Comparison of ENCODE assay signal across 12 cellular contexts in genomic region chr1:151325231-151325630, GRCh38. TPM values are rescaled to one million over a fixed set of nuclear protein-coding genes. Genes with fewer than 3 reads are reported as not detected.
DNase-seq lines count a peak whose midpoint lies in the region; ATAC-seq and TF ChIP-seq lines count a peak whose summit lies in the region.
"Had no signal": no experiment of that assay in that cellular context is flagged by ENCODE, and none has a peak within 500 bp of the region (broad histone marks: within the 10 kb centered on the region; RNA-seq: fewer than 3 reads in every experiment).

No MANE protein-coding gene starts in this region.

- DNase-seq in activated CD4-positive, alpha-beta memory T cell treated with anti-CD3 and anti-CD28 coated beads for 36 hours = no peak
- DNase-seq in activated CD4-positive, alpha-beta memory T cell treated with anti-CD3 and anti-CD28 coated beads, Interleukin-2, amount 10 ng/mL, durations not matched to agents 7 days and 5 days = no peak
- DNase-seq in SK-N-MC (ENCODE audit: low read depth, low spot score) (no peak), fibroblast of pulmonary artery (ENCODE audit: low read depth) (peak; percentile 23), left ventricle myocardium superior (no peak), NCI-H1436 treated with DMSO at 0.1 percent for 48 hours (lab: John Stamatoyannopoulos, UW) (no peak), H9 (no peak)
- DNase-seq: activated CD8-positive, alpha-beta memory T cell treated with anti-CD3 and anti-CD28 coated beads for 24 hours; NCI-H2081; Peyer's patch; upper lobe of right lung had no signal

- H3T11ph ChIP-seq in H9 (ENCODE audit: low read length) = no peak overlapping the region

- no peaks in the 10 kb centered on the region for H3K9me3 ChIP-seq in SK-N-MC (ENCODE audit: low read depth, low read length)
- H3K9me3 ChIP-seq in skeletal muscle tissue (ENCODE audit: control insufficient read depth in 3 of 3, low read length in 3 of 3) = no peaks in the 10 kb centered on the region
- no peaks in the 10 kb centered on the region for H3K9me3 ChIP-seq in H9 (ENCODE audit: control insufficient read depth, low read depth, low read length)
- H3K9me3 ChIP-seq: Peyer's patch, upper lobe of right lung had no signal

- H3K9ac ChIP-seq in SK-N-MC (ENCODE audit: insufficient read length) (peak overlapping the region; percentile 98), skeletal muscle tissue (ENCODE audit: low read depth in 1 of 3, low read length in 3 of 3) (peak overlapping the region in 2 of 3 donors; percentile 11 to 81), H9 (ENCODE audit: extremely low read depth, insufficient read length, low read length) (no peak overlapping the region)

- no peak overlapping the region for H2BK5ac ChIP-seq in H9 (ENCODE audit: insufficient read length, low read length)

- H4K5ac ChIP-seq in H9 (ENCODE audit: insufficient read length, low read depth, low read length) = no peak overlapping the region

- H3K27ac ChIP-seq in SK-N-MC = no peak overlapping the region
- H3K27ac ChIP-seq in skeletal muscle tissue (ENCODE audit: low read depth, low read length) = no peak overlapping the region
- H3K27ac ChIP-seq in H9 (ENCODE audit: insufficient read length, low read depth, low read length) = no peak overlapping the region
- H3K27ac ChIP-seq: Peyer's patch, upper lobe of right lung had no signal

- no peaks in the 10 kb centered on the region for H3K79me2 ChIP-seq in H9 (ENCODE audit: insufficient read depth, low read length)

- no peak for ATAC-seq in left ventricle myocardium superior
- ATAC-seq: upper lobe of right lung had no signal

- H3K36me3 Mint-ChIP-seq in activated CD4-positive, alpha-beta memory T cell treated with anti-CD3 and anti-CD28 coated beads for 36 hours = peaks cover 33% of the 10 kb centered on the region
- H3K36me3 Mint-ChIP-seq in activated CD4-positive, alpha-beta memory T cell treated with anti-CD3 and anti-CD28 coated beads, Interleukin-2, amount 10 ng/mL, durations not matched to agents 7 days and 5 days (ENCODE audit: low read depth) = peaks cover 33% of the 10 kb centered on the region
- peaks cover 8 to 42% (median 20%) of the 10 kb centered on the region in 3 experiments; a peak in 6 of 7 replicates for H3K36me3 Mint-ChIP-seq in H9 (ENCODE audit: insufficient read depth in 1 of 3, low read depth in 3 of 3)

- no peak overlapping the region for H3K23ac ChIP-seq in H9 (ENCODE audit: insufficient read length, low read depth, low read length)

- no peak for TF ChIP-seq CTCF in fibroblast of pulmonary artery (IDR thresholded peaks at IDR 0.05; ENCODE audit: low read length, missing control alignments)
- TF ChIP-seq CTCF in H9 (conservative IDR thresholded peaks at IDR 0.05) = no peak

- no peak overlapping the region for H2BK12ac ChIP-seq in H9 (ENCODE audit: insufficient read length, low read depth, low read length)

- H3K56ac ChIP-seq in H9 (ENCODE audit: insufficient read length, low read depth, low read length) = no peak overlapping the region

- CTCF ChIA-PET in activated CD4-positive, alpha-beta memory T cell treated with anti-CD3 and anti-CD28 coated beads for 36 hours (lab: Charles Lee) = interaction anchor here (10.0 kb wide), 1 partner anchor 15 kb away, joined by 88 read pairs; no protein-coding TSS in a partner anchor
- CTCF ChIA-PET in activated CD4-positive, alpha-beta memory T cell treated with anti-CD3 and anti-CD28 coated beads, Interleukin-2, amount 10 ng/mL, durations not matched to agents 7 days and 5 days (lab: Charles Lee) = interaction anchor here (3.0 to 8.7 kb wide), 3 partner anchors 13 to 24 kb away, joined by 16 to 81 read pairs (median 25); no protein-coding TSS in a partner anchor

- no peak overlapping the region for H2AFZ ChIP-seq in H9 (ENCODE audit: low read length)

- POLR2A ChIA-PET in activated CD4-positive, alpha-beta memory T cell treated with anti-CD3 and anti-CD28 coated beads for 36 hours (lab: Charles Lee) = interaction anchor here (4.2 kb wide), 1 partner anchor 14 kb away, joined by 41 read pairs; no protein-coding TSS in a partner anchor
- POLR2A ChIA-PET in activated CD4-positive, alpha-beta memory T cell treated with anti-CD3 and anti-CD28 coated beads, Interleukin-2, amount 10 ng/mL, durations not matched to agents 7 days and 5 days (lab: Charles Lee) = interaction anchor here (0.8 to 5.1 kb wide), 7 partner anchors 11 to 86 kb away, joined by 3 to 71 read pairs (median 5); partner anchors contain the start of genes PSMB4, RFX5 and ZNF687

- H2BK20ac ChIP-seq in H9 (ENCODE audit: low read depth, low read length, poor library complexity, severe bottlenecking) = no peak overlapping the region

- H3K4me1 ChIP-seq in skeletal muscle tissue (ENCODE audit: control insufficient read depth in 3 of 3, insufficient read depth in 3 of 3, low read length in 3 of 3) (peaks cover 31 to 33% (median 33%) of the 10 kb centered on the region in 3 donors), H9 (ENCODE audit: insufficient read depth, low read length) (no peaks in the 10 kb centered on the region; the same call in 1 of the 2 replicates)

- peaks cover 13% of the 10 kb centered on the region for H3K23me2 ChIP-seq in H9 (ENCODE audit: insufficient read length, low read depth, low read length, poor library complexity, severe bottlenecking)

- H3K36me3 ChIP-seq in SK-N-MC (ENCODE audit: insufficient read depth, low read length) = peaks cover 29% of the 10 kb centered on the region
- peaks cover 7 to 30% (median 24%) of the 10 kb centered on the region in 3 donors for H3K36me3 ChIP-seq in skeletal muscle tissue (ENCODE audit: control insufficient read depth in 3 of 3, insufficient read depth in 3 of 3, low read length in 3 of 3)

- H2BK120ac ChIP-seq in H9 (ENCODE audit: low read depth, low read length, poor library complexity, severe bottlenecking) = no peak overlapping the region

- intact Hi-C loops in activated CD4-positive, alpha-beta memory T cell treated with anti-CD3 and anti-CD28 coated beads for 36 hours (cut with micrococcal nuclease) = loop anchor here (5.0 kb wide), 1 partner anchor 128 kb away; the partner anchor contains the start of gene PIP5K1A
- intact Hi-C loops in left ventricle myocardium superior (cut with micrococcal nuclease) = no loop called here

- H3K4me3 Mint-ChIP-seq in activated CD4-positive, alpha-beta memory T cell treated with anti-CD3 and anti-CD28 coated beads for 36 hours = no peak overlapping the region
- no peak overlapping the region for H3K4me3 Mint-ChIP-seq in activated CD4-positive, alpha-beta memory T cell treated with anti-CD3 and anti-CD28 coated beads, Interleukin-2, amount 10 ng/mL, durations not matched to agents 7 days and 5 days
- peak overlapping the region in 1 of 2 experiments; percentile 88; a peak in 2 of 5 replicates for H3K4me3 Mint-ChIP-seq in H9

- H3K9me3 Mint-ChIP-seq in activated CD4-positive, alpha-beta memory T cell treated with anti-CD3 and anti-CD28 coated beads for 36 hours = no peaks in the 10 kb centered on the region
- H3K9me3 Mint-ChIP-seq in activated CD4-positive, alpha-beta memory T cell treated with anti-CD3 and anti-CD28 coated beads, Interleukin-2, amount 10 ng/mL, durations not matched to agents 7 days and 5 days = no peaks in the 10 kb centered on the region
- H3K9me3 Mint-ChIP-seq in H9 = no peaks in the 10 kb centered on the region

- no peaks in the 10 kb centered on the region for H3K27me3 Mint-ChIP-seq in activated CD4-positive, alpha-beta memory T cell treated with anti-CD3 and anti-CD28 coated beads for 36 hours
- no peaks in the 10 kb centered on the region for H3K27me3 Mint-ChIP-seq in activated CD4-positive, alpha-beta memory T cell treated with anti-CD3 and anti-CD28 coated beads, Interleukin-2, amount 10 ng/mL, durations not matched to agents 7 days and 5 days
- H3K27me3 Mint-ChIP-seq in H9 (ENCODE audit: low read depth) = no peaks in the 10 kb centered on the region

- no peak overlapping the region for H3K4me2 ChIP-seq in H9 (ENCODE audit: insufficient read depth, insufficient read length, low read length)

- H3K14ac ChIP-seq in H9 (ENCODE audit: insufficient read depth, low read length) = no peak overlapping the region

- no peak overlapping the region for H3K4ac ChIP-seq in H9 (ENCODE audit: low read depth, low read length)

- WGBS in H9 (ENCODE audit: extremely low coverage, insufficient read length, low lambda C conversion rate) = no CpG with 5 or more reads among the region's 7 CpGs

- H3K27me3 ChIP-seq in skeletal muscle tissue (ENCODE audit: control insufficient read depth in 3 of 3, insufficient read depth in 3 of 3, low read length in 3 of 3) (no peaks in the 10 kb centered on the region), H9 (ENCODE audit: insufficient read depth, low read length) (no peaks in the 10 kb centered on the region)
- H3K27me3 ChIP-seq: Peyer's patch, upper lobe of right lung had no signal

- H4K91ac ChIP-seq in H9 (ENCODE audit: insufficient read length, low read depth, low read length) = no peak overlapping the region

- H2AK5ac ChIP-seq in H9 (ENCODE audit: insufficient read length, low read length) = no peak overlapping the region

- H3K18ac ChIP-seq in H9 (ENCODE audit: insufficient read length, low read depth, low read length) = no peak overlapping the region

- no peaks in the 10 kb centered on the region for H4K20me1 ChIP-seq in H9 (ENCODE audit: control insufficient read depth, insufficient read depth, insufficient read length)

- no peaks in the 10 kb centered on the region for H3K79me1 ChIP-seq in H9 (ENCODE audit: insufficient read depth, low read depth, low read length, poor library complexity, severe bottlenecking)

- H3K4me1 Mint-ChIP-seq in activated CD4-positive, alpha-beta memory T cell treated with anti-CD3 and anti-CD28 coated beads for 36 hours (ENCODE audit: low read depth) = peaks cover 44% of the 10 kb centered on the region
- peaks cover 41% of the 10 kb centered on the region for H3K4me1 Mint-ChIP-seq in activated CD4-positive, alpha-beta memory T cell treated with anti-CD3 and anti-CD28 coated beads, Interleukin-2, amount 10 ng/mL, durations not matched to agents 7 days and 5 days
- peaks cover 15% of the 10 kb centered on the region in 2 experiments for H3K4me1 Mint-ChIP-seq in H9

- H3K27ac Mint-ChIP-seq in activated CD4-positive, alpha-beta memory T cell treated with anti-CD3 and anti-CD28 coated beads for 36 hours = peak overlapping the region; percentile 38
- H3K27ac Mint-ChIP-seq in activated CD4-positive, alpha-beta memory T cell treated with anti-CD3 and anti-CD28 coated beads, Interleukin-2, amount 10 ng/mL, durations not matched to agents 7 days and 5 days = no peak overlapping the region
- H3K27ac Mint-ChIP-seq in H9 = no peak overlapping the region

- H4K8ac ChIP-seq in H9 (replicated peaks; ENCODE audit: insufficient read length, low read depth, low read length) = no peak overlapping the region

- H2BK15ac ChIP-seq in H9 (ENCODE audit: low read depth, low read length) = no peak overlapping the region

- H3K4me3 ChIP-seq in SK-N-MC (no peak overlapping the region), fibroblast of pulmonary artery (replicated peaks; ENCODE audit: low read depth, low read length) (peak overlapping the region; percentile 84), skeletal muscle tissue (ENCODE audit: low read length in 3 of 3) (no peak overlapping the region)

RNA-seq across cellular contexts. Expression of gene PI4KB, which starts 2.0 kb away (rescaled TPM):
- total RNA-seq in activated CD4-positive, alpha-beta memory T cell treated with anti-CD3 and anti-CD28 coated beads for 36 hours = 10 to 100 TPM; 54.7 to 62.9 TPM
- 10 to 100 TPM; 71.2 to 72.9 TPM for total RNA-seq in activated CD4-positive, alpha-beta memory T cell treated with anti-CD3 and anti-CD28 coated beads, Interleukin-2, amount 10 ng/mL, durations not matched to agents 7 days and 5 days
- total RNA-seq in skeletal muscle tissue (30.3 TPM), left ventricle myocardium superior (46.8 TPM), H9 (2021) (39.1 and 39.2 TPM in 2 replicates)

RNA-seq across cellular contexts. Expression of gene RFX5, which starts 21.8 kb away (rescaled TPM):
- total RNA-seq in activated CD4-positive, alpha-beta memory T cell treated with anti-CD3 and anti-CD28 coated beads for 36 hours = 10 to 100 TPM; 64.7 to 68.7 TPM
- total RNA-seq in activated CD4-positive, alpha-beta memory T cell treated with anti-CD3 and anti-CD28 coated beads, Interleukin-2, amount 10 ng/mL, durations not matched to agents 7 days and 5 days = 10 to 100 TPM; 96.2 to 99.3 TPM
- 24.0 TPM for total RNA-seq in skeletal muscle tissue
- total RNA-seq in left ventricle myocardium superior = 21.1 TPM
- total RNA-seq in H9 (2021) = 65.1 and 72.7 TPM in 2 replicates

RNA-seq across cellular contexts. Expression of gene ZNF687, which starts 43.1 kb away (rescaled TPM):
- 10 to 100 TPM; 27.1 to 27.2 TPM for total RNA-seq in activated CD4-positive, alpha-beta memory T cell treated with anti-CD3 and anti-CD28 coated beads for 36 hours
- 10 to 100 TPM; 31.4 to 32.6 TPM for total RNA-seq in activated CD4-positive, alpha-beta memory T cell treated with anti-CD3 and anti-CD28 coated beads, Interleukin-2, amount 10 ng/mL, durations not matched to agents 7 days and 5 days
- total RNA-seq in skeletal muscle tissue = 5.7 TPM
- total RNA-seq in left ventricle myocardium superior = 11.7 TPM
- 52.9 and 58.2 TPM in 2 replicates for total RNA-seq in H9 (2021)

RNA-seq across cellular contexts. Expression of gene SELENBP1, which starts 47.3 kb away (rescaled TPM):
- total RNA-seq in activated CD4-positive, alpha-beta memory T cell treated with anti-CD3 and anti-CD28 coated beads for 36 hours = not detected
- total RNA-seq in activated CD4-positive, alpha-beta memory T cell treated with anti-CD3 and anti-CD28 coated beads, Interleukin-2, amount 10 ng/mL, durations not matched to agents 7 days and 5 days = not detected
- total RNA-seq in skeletal muscle tissue = 74.6 TPM
- 99.1 TPM for total RNA-seq in left ventricle myocardium superior
- 13.9 and 14.2 TPM in 2 replicates for total RNA-seq in H9 (2021)
